Comparison of ENCODE assay signal across 8 cellular contexts in the genomic region with DNA sequence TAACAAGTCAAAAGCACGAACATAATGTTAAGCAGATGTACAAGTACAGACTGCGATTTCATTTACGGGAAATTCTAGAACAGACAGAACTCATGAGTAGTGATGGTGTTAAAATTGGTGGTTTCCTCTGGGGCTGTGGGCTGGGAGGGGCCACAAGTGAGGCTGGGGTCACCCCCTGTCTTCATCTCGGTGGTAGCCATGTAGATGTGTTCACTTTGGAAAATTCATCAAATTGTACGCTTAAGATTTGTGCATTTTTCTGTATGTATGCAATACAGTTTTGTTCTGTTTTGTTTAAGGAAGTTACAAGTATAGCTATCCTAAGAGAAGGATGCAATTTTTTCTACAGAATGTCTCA. TPM values are rescaled to one million over a fixed set of nuclear protein-coding genes. Genes with fewer than 3 reads are reported as not detected.
A peak's percentile ranks its signal among the peaks of the same experiment; 100 is the strongest.
DNase-seq lines count a peak whose midpoint lies in the region; ATAC-seq and TF ChIP-seq lines count a peak whose summit lies in the region.

No MANE protein-coding gene starts in this region.

- H3K4me3 Mint-ChIP-seq in endothelial cell (ENCODE audit: unreplicated experiment): peak overlapping the region; percentile 95

- TF ChIP-seq POLR2A in ovary (IDR thresholded peaks at IDR 0.05): no peak

- DNase-seq in endothelial cell (ENCODE audit: low spot score): no peak
- DNase-seq in ovary: no peak
- DNase-seq in pons (ENCODE audit: low spot score): no peak
- DNase-seq in stimulated activated CD4-positive, alpha-beta T cell treated with anti-CD3 and anti-CD28 coated beads, Interleukin-4, amount 100 ng/mL, for 1 hour: no peak
- DNase-seq in NCI-H774 (lab: John Stamatoyannopoulos, UW): no peak

- peak overlapping the region; percentile 73 for H3K9ac ChIP-seq in Loucy (ENCODE audit: low read depth, low read length, poor library complexity, severe bottlenecking)

- no peaks in the 10 kb centered on the region for H3K27me3 Mint-ChIP-seq in endothelial cell (ENCODE audit: unreplicated experiment)

- peaks cover 10% of the 10 kb centered on the region for H4K20me1 ChIP-seq in Loucy (ENCODE audit: insufficient read depth, low read length, poor library complexity, severe bottlenecking)

- H3K4me1 Mint-ChIP-seq in endothelial cell (ENCODE audit: unreplicated experiment): peaks cover 32% of the 10 kb centered on the region

- peaks cover 3% of the 10 kb centered on the region for H3K36me3 Mint-ChIP-seq in endothelial cell (ENCODE audit: low read depth, unreplicated experiment)

- H3K9me2 ChIP-seq in Loucy (replicated peaks; ENCODE audit: low read depth, low read length): no peaks in the 10 kb centered on the region

- peak overlapping the region; percentile 88 for H3K27ac Mint-ChIP-seq in endothelial cell (ENCODE audit: unreplicated experiment)

- peak overlapping the region in 1 of 2 donors; percentile 64 for H3K27ac ChIP-seq in ovary

- 14 to 18% (median 16%) methylated on average over 5 of the region's 5 CpGs for whole genome bisulfite sequencing in ovary, 3 donors

- peaks cover 30% of the 10 kb centered on the region for H3K4me1 ChIP-seq in Loucy (ENCODE audit: insufficient read depth, low read length, poor library complexity, severe bottlenecking)
- H3K4me1 ChIP-seq in ovary (ENCODE audit: insufficient read depth): peaks cover 2% of the 10 kb centered on the region

- H3K9me3 Mint-ChIP-seq in endothelial cell (ENCODE audit: unreplicated experiment): no peaks in the 10 kb centered on the region

- peak overlapping the region; percentile 84 for H2AFZ ChIP-seq in Loucy (ENCODE audit: low read length)

- no peak for TF ChIP-seq EP300 in ovary (IDR thresholded peaks at IDR 0.05)

- TF ChIP-seq CTCF in GM12875 (IDR thresholded peaks at IDR 0.05; ENCODE audit: borderline replicate concordance, insufficient read depth, low read depth, low read length) (no peak), Loucy (conservative IDR thresholded peaks at IDR 0.05; ENCODE audit: low read length) (no peak), endothelial cell (IDR thresholded peaks at IDR 0.05; ENCODE audit: unreplicated experiment) (no peak), ovary (IDR thresholded peaks at IDR 0.05) (no peak)

- no peaks in the 10 kb centered on the region for H3K9me3 ChIP-seq in Loucy (ENCODE audit: insufficient read depth, low read depth, low read length)
- H3K9me3 ChIP-seq in ovary: no peaks in the 10 kb centered on the region

- peaks cover 29% of the 10 kb centered on the region for H3K79me2 ChIP-seq in Loucy (ENCODE audit: insufficient read depth, low read length)

- H3K27me3 ChIP-seq in Loucy (ENCODE audit: insufficient read depth, low read length, poor library complexity, severe bottlenecking) (no peaks in the 10 kb centered on the region), ovary (no peaks in the 10 kb centered on the region)

- peak overlapping the region; percentile 75 for H3K4me2 ChIP-seq in Loucy (ENCODE audit: low read depth, low read length, poor library complexity, severe bottlenecking)

- no peaks in the 10 kb centered on the region for H3K36me3 ChIP-seq in Loucy (ENCODE audit: insufficient read depth, low read length)
- H3K36me3 ChIP-seq in ovary: no peaks in the 10 kb centered on the region

- H3K4me3 ChIP-seq in GM12875 (ENCODE audit: low read depth, low read length) (peak overlapping the region; percentile 40), Loucy (ENCODE audit: low read length, poor library complexity, severe bottlenecking) (peak overlapping the region; percentile 89), ovary (peak overlapping the region; percentile 66)

- intact Hi-C loops in ovary (cut with DNase I): no loop called here

- no peak for ATAC-seq in HG02642 (IDR thresholded peaks at IDR 0.05; ENCODE audit: poor library complexity, unreplicated experiment)

- H3F3A ChIP-seq in Loucy (ENCODE audit: low read depth): no peaks in the 10 kb centered on the region

RNA-seq across cellular contexts. Expression of gene ASCC2, which starts 0.5 kb away (rescaled TPM):
- 85.5 TPM for total RNA-seq in endothelial cell (ENCODE audit: unreplicated experiment)
- 10 to 100 TPM; 26.9 to 55.6 (median 36.9) TPM for total RNA-seq in ovary
- 10 to 100 TPM; 27.0 to 45.6 TPM for polyA plus RNA-seq in ovary

RNA-seq across cellular contexts. Expression of gene MTMR3, which starts 44.4 kb away (rescaled TPM):
- 39.1 TPM for total RNA-seq in endothelial cell (ENCODE audit: unreplicated experiment)
- total RNA-seq in ovary: 10 to 100 TPM; 45.4 to 66.2 (median 48.3) TPM
- 10 to 100 TPM; 21.4 to 33.2 TPM for polyA plus RNA-seq in ovary
